Comparison of ENCODE assay signal across 14 cellular contexts in the genomic region with DNA sequence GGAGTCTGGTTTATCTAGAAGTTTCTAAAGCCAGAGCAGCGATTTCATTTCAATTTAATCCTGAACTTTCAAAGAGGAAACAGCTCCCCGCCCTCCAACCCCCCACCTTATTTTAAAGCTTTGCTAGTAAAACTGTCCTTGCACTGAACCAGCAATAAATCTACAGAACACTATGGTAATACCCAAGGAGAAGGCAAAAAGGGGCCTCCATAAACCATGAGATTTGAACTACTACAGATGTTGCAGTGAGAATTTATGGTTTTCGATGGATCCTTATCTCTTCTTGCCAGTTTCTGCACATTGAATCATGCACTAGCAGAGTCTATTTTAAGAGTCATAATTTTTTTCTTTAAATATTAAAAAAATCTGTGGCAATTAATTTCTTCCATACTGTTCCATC.
DNase-seq lines count a peak whose midpoint lies in the region; ATAC-seq and TF ChIP-seq lines count a peak whose summit lies in the region.
"Had no signal": no experiment of that assay in that cellular context is flagged by ENCODE, and none has a peak within 500 bp of the region (broad histone marks: within the 10 kb centered on the region; RNA-seq: fewer than 3 reads in every experiment).

No MANE protein-coding gene starts in this region.

- ATAC-seq in HG03354 (IDR thresholded peaks at IDR 0.05; ENCODE audit: poor library complexity, severe bottlenecking, unreplicated experiment): no peak

- H3K4me3 ChIP-seq in SK-N-MC: peak overlapping the region; percentile 38
- H3K4me3 ChIP-seq in sigmoid colon: no peak overlapping the region
- H3K4me3 ChIP-seq: GM23248, HAP-1 had no signal

- 41 to 45% methylated on average over 3 of the region's 3 CpGs for WGBS in sigmoid colon, 2 donors

- peak overlapping the region; percentile 54 for H3K9ac ChIP-seq in SK-N-MC (ENCODE audit: insufficient read length)
- H3K9ac ChIP-seq: GM23248 had no signal

- no peaks in the 10 kb centered on the region for H3K27me3 ChIP-seq in sigmoid colon

- peak; percentile 44 for DNase-seq in NOMO-1 treated with DMSO at 0.1 percent for 48 hours (lab: John Stamatoyannopoulos, UW; ENCODE audit: unreplicated experiment)
- peak; percentile 78 for DNase-seq in SK-N-MC (ENCODE audit: low read depth, low spot score)
- peak; percentile 79 for DNase-seq in left kidney (ENCODE audit: low read depth, low spot score)
- DNase-seq in sigmoid colon: no peak
- DNase-seq in iPS-NIHi7 (ENCODE audit: extremely low spot score): no peak
- no peak for DNase-seq in Ammon's horn (ENCODE audit: low spot score)
- DNase-seq: Caco-2; CD4-positive, alpha-beta T cell; GDM1; GM23248; IMR-90 had no signal

- H3K36me3 ChIP-seq in SK-N-MC (ENCODE audit: insufficient read depth, low read length): no peaks in the 10 kb centered on the region
- no peaks in the 10 kb centered on the region for H3K36me3 ChIP-seq in sigmoid colon
- H3K36me3 ChIP-seq: HAP-1 had no signal

- H3K27ac ChIP-seq in SK-N-MC (peak overlapping the region; percentile 97), sigmoid colon (peak overlapping the region in 3 of 4 donors; percentile 0 to 13 (median 6))
- H3K27ac ChIP-seq: C4-2B, GM23248 had no signal

- H3K4me1 ChIP-seq in sigmoid colon: peaks cover 0 to 18% (median 6%) of the 10 kb centered on the region in 4 donors
- H3K4me1 ChIP-seq: Caco-2, HAP-1 had no signal

- TF ChIP-seq POLR2A in sigmoid colon (IDR thresholded peaks at IDR 0.05): no peak

- intact Hi-C loops in sigmoid colon (cut with DNase I): no loop called here

- no peak for TF ChIP-seq EP300 in sigmoid colon (IDR thresholded peaks at IDR 0.05)

- H3K9me3 ChIP-seq in SK-N-MC (ENCODE audit: low read depth, low read length) (no peaks in the 10 kb centered on the region), sigmoid colon (no peaks in the 10 kb centered on the region)
- H3K9me3 ChIP-seq: Caco-2, HAP-1 had no signal

- TF ChIP-seq CTCF in sigmoid colon (IDR thresholded peaks at IDR 0.05): no peak

Comparison
In these comparisons a context has a peak if more than half of its experiments do, and no peak if none do; other contexts are left out.
1. DNase-seq: peak in NOMO-1 treated with DMSO at 0.1 percent for 48 hours (single experiment), SK-N-MC (single experiment) and left kidney (single experiment); none in sigmoid colon (single experiment), iPS-NIHi7 (single experiment) and Ammon's horn (single experiment).